Comparison of ENCODE assay signal across 11 cellular contexts in genomic region chr9:119802621-119803020, GRCh38.
DNase-seq lines count a peak whose midpoint lies in the region; ATAC-seq, FAIRE-seq and TF ChIP-seq lines count a peak whose summit lies in the region.
"Had no signal": no experiment of that assay in that cellular context is flagged by ENCODE, and none has a peak within 500 bp of the region (broad histone marks: within the 10 kb centered on the region; RNA-seq: fewer than 3 reads in every experiment).

No MANE protein-coding gene starts in this region.

- no peaks in the 10 kb centered on the region for H3K36me3 Mint-ChIP-seq in activated naive CD8-positive, alpha-beta T cell treated with anti-CD3 and anti-CD28 coated beads for 36 hours
- H3K36me3 Mint-ChIP-seq: activated naive CD4-positive, alpha-beta T cell treated with anti-CD3 and anti-CD28 coated beads, Interleukin-2, amount 50 U/mL, for 72 hours had no signal

- H3K9me3 ChIP-seq in adipocyte (ENCODE audit: control insufficient read depth, low read length) (no peaks in the 10 kb centered on the region), gastrocnemius medialis (no peaks in the 10 kb centered on the region)

- no peaks in the 10 kb centered on the region for H3K36me3 ChIP-seq in adipocyte (ENCODE audit: control insufficient read depth, insufficient read depth, low read length, severe bottlenecking)
- H3K36me3 ChIP-seq in gastrocnemius medialis, result no peaks in the 10 kb centered on the region

- H3K4me1 ChIP-seq in adipocyte (ENCODE audit: control insufficient read depth, insufficient read depth, low read length) (peaks cover 26% of the 10 kb centered on the region), gastrocnemius medialis (peaks cover 23 to 28% of the 10 kb centered on the region in 2 donors)

- TF ChIP-seq CTCF in gastrocnemius medialis (IDR thresholded peaks at IDR 0.05 in 4 of 5, conservative IDR thresholded peaks at IDR 0.05 in 1 of 5), result no peak

- H3K4me3 Mint-ChIP-seq in activated naive CD8-positive, alpha-beta T cell treated with anti-CD3 and anti-CD28 coated beads for 36 hours, result no peak overlapping the region
- H3K4me3 Mint-ChIP-seq: neural crest cell had no signal

- H3K27ac Mint-ChIP-seq in activated naive CD8-positive, alpha-beta T cell treated with anti-CD3 and anti-CD28 coated beads for 36 hours, result no peak overlapping the region
- H3K27ac Mint-ChIP-seq: activated naive CD4-positive, alpha-beta T cell treated with anti-CD3 and anti-CD28 coated beads, Interleukin-2, amount 50 U/mL, for 72 hours had no signal

- peak overlapping the region; percentile 78 for H3K9ac ChIP-seq in adipocyte (ENCODE audit: low read length)

- H3K4me3 ChIP-seq in adipocyte (ENCODE audit: low read length), result peak overlapping the region; percentile 5
- H3K4me3 ChIP-seq in gastrocnemius medialis, result peak overlapping the region in 1 of 4 donors; percentile 11

- in situ Hi-C loops in G401 (cut with HindIII; ENCODE audit: low sequenced_read_pairs) (no loop called here), gastrocnemius medialis (cut with MboI; ENCODE audit: low sequenced_read_pairs in 4 of 4) (loop anchor here in 2 of 4 donors (25.0 kb wide), 1 partner anchor 685 kb away; no protein-coding TSS in a partner anchor)

- TF ChIP-seq POLR2A in gastrocnemius medialis (IDR thresholded peaks at IDR 0.05), result peak; percentile 22 to 62
- TF ChIP-seq POLR2A in GM12891 (IDR thresholded peaks at IDR 0.05; ENCODE audit: low read depth, low read length), result no peak

- intact Hi-C loops in left ventricle myocardium superior (cut with micrococcal nuclease), result no loop called here
- intact Hi-C loops in gastrocnemius medialis (cut with DNase I; ENCODE audit: low total_unique reads), result loop anchor here (5.0 to 10.0 kb wide), 3 partner anchors 465 to 782 kb away; partner anchors contain the start of gene CDK5RAP2

- FAIRE-seq in GM12891 (lab: Jason Lieb, UNC), result no peak

- no peaks in the 10 kb centered on the region for H3K9me3 Mint-ChIP-seq in activated naive CD8-positive, alpha-beta T cell treated with anti-CD3 and anti-CD28 coated beads for 36 hours
- H3K9me3 Mint-ChIP-seq: neural crest cell had no signal

- H3K27me3 Mint-ChIP-seq in activated naive CD8-positive, alpha-beta T cell treated with anti-CD3 and anti-CD28 coated beads for 36 hours, result no peaks in the 10 kb centered on the region

- ATAC-seq in left ventricle myocardium superior, result peak; percentile 97
- ATAC-seq in gastrocnemius medialis, result peak; percentile 90 to 91
- no peak for ATAC-seq in GM19452 (IDR thresholded peaks at IDR 0.05; ENCODE audit: unreplicated experiment)
- ATAC-seq in GM18520 (IDR thresholded peaks at IDR 0.05; ENCODE audit: unreplicated experiment), result no peak
- ATAC-seq: activated naive CD4-positive, alpha-beta T cell treated with anti-CD3 and anti-CD28 coated beads, Interleukin-2, amount 50 U/mL, for 72 hours had no signal

- H3K27ac ChIP-seq in gastrocnemius medialis, result peak overlapping the region; percentile 76 to 90 (median 86)

- no peaks in the 10 kb centered on the region for H3K4me1 Mint-ChIP-seq in activated naive CD8-positive, alpha-beta T cell treated with anti-CD3 and anti-CD28 coated beads for 36 hours
- H3K4me1 Mint-ChIP-seq: neural crest cell had no signal

- DNase-seq in G401 (ENCODE audit: low spot score) (peak; percentile 54), adipocyte (ENCODE audit: low read depth) (peak; percentile 48), left ventricle myocardium superior (peak; percentile 77), gastrocnemius medialis (peak; percentile 76 to 92), GM12891 (ENCODE audit: insufficient read length, low spot score) (no peak)
- no peak for DNase-seq in activated naive CD8-positive, alpha-beta T cell treated with anti-CD3 and anti-CD28 coated beads for 36 hours
- DNase-seq: NCI-H446 treated with DMSO at 0.1 percent for 48 hours had no signal

- H3K27me3 ChIP-seq in adipocyte (replicated peaks; ENCODE audit: control insufficient read depth, insufficient read depth, low read length) (no peaks in the 10 kb centered on the region), gastrocnemius medialis (no peaks in the 10 kb centered on the region)

TF ChIP-seq in GM12891, 5 proteins besides CTCF, POLR2A, EP300 and RAD21:
- TF ChIP-seq PAX5 (IDR thresholded peaks at IDR 0.05; ENCODE audit: insufficient read depth, low read length, severe bottlenecking), result no peak
- no peak for TF ChIP-seq TAF1 (IDR thresholded peaks at IDR 0.05; ENCODE audit: low read depth, low read length)
- no peak for TF ChIP-seq POLR2AphosphoS5 (IDR thresholded peaks at IDR 0.05; ENCODE audit: low read depth, low read length)
- TF ChIP-seq SPI1 (IDR thresholded peaks at IDR 0.05; ENCODE audit: low read depth, low read length), result no peak
- no peak for TF ChIP-seq POU2F2 (IDR thresholded peaks at IDR 0.05; ENCODE audit: low read depth, low read length)
TF ChIP-seq in GM12891: peak in this region for 0.

Comparison
In these comparisons a context has a peak if more than half of its experiments do, and no peak if none do; other contexts are left out.
1. DNase-seq: peak in G401 (single experiment), adipocyte (single experiment), left ventricle myocardium superior (single experiment) and gastrocnemius medialis (2 of 2); none in activated naive CD8-positive, alpha-beta T cell treated with anti-CD3 and anti-CD28 coated beads for 36 hours (single experiment) and GM12891 (single experiment).
2. ATAC-seq: peak in left ventricle myocardium superior (single experiment) and gastrocnemius medialis (2 of 2); none in GM19452 (single experiment) and GM18520 (single experiment).